In genomic region chr17:2040942-2041560, GRCh38 we compare ENCODE assay signal across 8 cellular contexts. TPM values are rescaled to one million over a fixed set of nuclear protein-coding genes. Genes with fewer than 3 reads are reported as not detected.
DNase-seq lines count a peak whose midpoint lies in the region; ATAC-seq and TF ChIP-seq lines count a peak whose summit lies in the region.

No MANE protein-coding gene starts in this region.

- peaks cover 23% of the 10 kb centered on the region for H3K4me1 Mint-ChIP-seq in CD4-positive, alpha-beta T cell (ENCODE audit: low read depth)
- H3K4me1 Mint-ChIP-seq in effector memory CD8-positive, alpha-beta T cell (ENCODE audit: low read depth in 2 of 2), result peaks cover 15 to 23% of the 10 kb centered on the region in 2 donors

- peaks cover 21% of the 10 kb centered on the region for H3K79me2 ChIP-seq in osteoblast (ENCODE audit: insufficient read depth, low read length)

- H2AFZ ChIP-seq in osteoblast (ENCODE audit: low read length), result peak overlapping the region; percentile 66

- POLR2A ChIA-PET in CD4-positive, alpha-beta T cell (lab: Charles Lee), result interaction anchor here (0.6 to 1.3 kb wide), 8 partner anchors 11 to 414 kb away, joined by 3 to 7 read pairs (median 4); partner anchors contain the start of genes DPH1, HIC1, RTN4RL1 and TSR1

- no peak for DNase-seq in CD4-positive, alpha-beta T cell
- DNase-seq in NCI-H524 treated with DMSO at 0.1 percent for 48 hours (lab: John Stamatoyannopoulos, UW), result peak; percentile 37
- no peak for DNase-seq in effector memory CD8-positive, alpha-beta T cell
- DNase-seq in osteoblast (ENCODE audit: insufficient read length, low spot score, missing footprints), result no peak
- DNase-seq in NCI-H1436 treated with DMSO at 0.1 percent for 48 hours (lab: John Stamatoyannopoulos, UW), result no peak
- no peak for DNase-seq in central memory CD4-positive, alpha-beta T cell

- ATAC-seq in CD4-positive, alpha-beta T cell (ENCODE audit: poor library complexity), result no peak
- ATAC-seq in effector memory CD8-positive, alpha-beta T cell (replicated peaks), result no peak
- ATAC-seq in HG03175 (IDR thresholded peaks at IDR 0.05; ENCODE audit: unreplicated experiment) (no peak), HG03108 (IDR thresholded peaks at IDR 0.05; ENCODE audit: unreplicated experiment) (no peak)

- H3K4me2 ChIP-seq in osteoblast (ENCODE audit: insufficient read depth, low read length), result peak overlapping the region; percentile 82

- peak overlapping the region; percentile 86 for H3K27ac Mint-ChIP-seq in CD4-positive, alpha-beta T cell
- peak overlapping the region; percentile 96 to 98 for H3K27ac Mint-ChIP-seq in effector memory CD8-positive, alpha-beta T cell

- H3K27ac ChIP-seq in CD4-positive, alpha-beta T cell (ENCODE audit: low read depth, low read length), result peak overlapping the region; percentile 83
- peak overlapping the region; percentile 80 for H3K27ac ChIP-seq in osteoblast (ENCODE audit: low read depth, low read length)

- no peaks in the 10 kb centered on the region for H3K27me3 ChIP-seq in CD4-positive, alpha-beta T cell (ENCODE audit: control insufficient read depth, insufficient read depth, low read length)
- H3K27me3 ChIP-seq in osteoblast (ENCODE audit: insufficient read depth, low read length), result no peaks in the 10 kb centered on the region

- CTCF ChIA-PET in CD4-positive, alpha-beta T cell (lab: Charles Lee), result interaction anchor here (0.9 to 2.1 kb wide), 6 partner anchors 10 to 325 kb away, joined by 3 to 6 read pairs (median 4); partner anchors contain the start of genes HIC1 and RTN4RL1

- no peaks in the 10 kb centered on the region for H4K20me1 ChIP-seq in osteoblast (ENCODE audit: insufficient read depth, low read length)

- no peak for TF ChIP-seq CTCF in CD4-positive, alpha-beta T cell (IDR thresholded peaks at IDR 0.05)
- no peak for TF ChIP-seq CTCF in osteoblast (IDR thresholded peaks at IDR 0.05; ENCODE audit: extremely low read depth, low read depth, low read length)

- H3K4me3 Mint-ChIP-seq in CD4-positive, alpha-beta T cell, result peak overlapping the region; percentile 71
- H3K4me3 Mint-ChIP-seq in effector memory CD8-positive, alpha-beta T cell, result peak overlapping the region; percentile 90 to 91

- H3K36me3 Mint-ChIP-seq in CD4-positive, alpha-beta T cell (ENCODE audit: low read depth), result peaks cover 54% of the 10 kb centered on the region
- H3K36me3 Mint-ChIP-seq in effector memory CD8-positive, alpha-beta T cell (ENCODE audit: insufficient read depth), result peaks cover 44% of the 10 kb centered on the region

- intact Hi-C loops in CD4-positive, alpha-beta T cell (cut with DNase I, micrococcal nuclease), result loop anchor here (1.0 to 10.0 kb wide), 10 partner anchors 11 to 476 kb away; partner anchors contain the start of genes DPH1 (in 2 of the 2), MNT (in 1 of the 2), PITPNA (in 1 of the 2) and PRPF8 (in 1 of the 2)

- H3K27me3 Mint-ChIP-seq in CD4-positive, alpha-beta T cell, result no peaks in the 10 kb centered on the region
- no peaks in the 10 kb centered on the region for H3K27me3 Mint-ChIP-seq in effector memory CD8-positive, alpha-beta T cell

- peak overlapping the region; percentile 73 for H3K4me3 ChIP-seq in osteoblast (ENCODE audit: insufficient read depth, low read length)

- H3K36me3 ChIP-seq in osteoblast (ENCODE audit: insufficient read depth, low read length), result peaks cover 51% of the 10 kb centered on the region

- H3K4me1 ChIP-seq in osteoblast (ENCODE audit: insufficient read depth, low read length), result peaks cover 34% of the 10 kb centered on the region

- H3K9me3 ChIP-seq in CD4-positive, alpha-beta T cell (ENCODE audit: control insufficient read depth, low read length), result no peaks in the 10 kb centered on the region
- no peaks in the 10 kb centered on the region for H3K9me3 ChIP-seq in osteoblast (ENCODE audit: low read depth, low read length)

- no peaks in the 10 kb centered on the region for H3K9me3 Mint-ChIP-seq in CD4-positive, alpha-beta T cell
- no peaks in the 10 kb centered on the region for H3K9me3 Mint-ChIP-seq in effector memory CD8-positive, alpha-beta T cell

RNA-seq across cellular contexts. Expression of gene OVCA2, which starts 0.8 kb away (rescaled TPM):
- total RNA-seq in CD4-positive, alpha-beta T cell, result 10 to 100 TPM; 34.4 to 35.1 TPM
- 59.0 and 61.3 TPM in 2 replicates for total RNA-seq in osteoblast

RNA-seq across cellular contexts. Expression of gene DPH1, which starts 11.1 kb away (rescaled TPM):
- 100 to 1,000 TPM in 1 of 2 experiments, 10 to 100 TPM in 1; 96.4 to 101 TPM for total RNA-seq in CD4-positive, alpha-beta T cell
- 52.7 and 63.7 TPM in 2 replicates for total RNA-seq in osteoblast

RNA-seq across cellular contexts. Expression of gene HIC1, which starts 13.9 kb away (rescaled TPM):
- 1 to 10 TPM; 2.4 to 3.0 TPM for total RNA-seq in CD4-positive, alpha-beta T cell
- 18.5 and 19.7 TPM in 2 replicates for total RNA-seq in osteoblast

RNA-seq across cellular contexts. Expression of gene RTN4RL1, which starts 15.9 kb away (rescaled TPM):
- total RNA-seq in CD4-positive, alpha-beta T cell, result under 1 TPM; 0.06 to 0.11 TPM
- 1.1 and 1.5 TPM in 2 replicates for total RNA-seq in osteoblast
